ENCODE assay signal across 19 cellular contexts in the genomic region with DNA sequence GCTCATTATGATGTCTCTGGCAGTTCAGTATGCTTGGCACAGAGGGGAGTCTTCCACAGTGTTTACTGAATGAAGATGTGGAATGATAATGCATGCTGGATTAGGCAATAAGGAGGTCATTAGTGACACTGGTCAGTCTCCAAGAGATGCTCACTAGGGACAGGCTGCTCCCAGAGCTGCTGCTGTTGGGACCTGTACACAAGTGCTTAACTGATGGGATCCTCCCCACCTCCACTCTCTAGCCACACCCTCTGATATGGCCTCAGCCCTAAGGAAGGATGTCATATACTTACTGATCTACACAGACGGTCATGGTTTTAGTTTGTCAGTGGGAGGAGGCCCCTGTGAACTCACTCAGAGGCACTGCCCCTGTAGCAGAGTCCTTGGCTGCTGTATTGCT.
"Had no signal": no experiment of that assay in that cellular context is flagged by ENCODE, and none has a peak within 500 bp of the region (broad histone marks: within the 10 kb centered on the region; RNA-seq: fewer than 3 reads in every experiment).

No MANE protein-coding gene starts in this region.

- H3K4me1 ChIP-seq: sigmoid colon, testis, tibial nerve had no signal

- ATAC-seq: left cardiac atrium; left ventricle myocardium superior; naive thymus-derived CD4-positive, alpha-beta T cell had no signal

- H3K79me2 ChIP-seq: hepatocyte had no signal

- H3K36me3 ChIP-seq: sigmoid colon, tibial nerve had no signal

- H3K27me3 ChIP-seq: hepatocyte, sigmoid colon, testis, tibial nerve had no signal

- H2AFZ ChIP-seq: hepatocyte had no signal

- H3K27ac ChIP-seq: hepatocyte, sigmoid colon, skin epidermis, testis, tibial nerve had no signal

- H3K9me3 ChIP-seq: sigmoid colon, testis, tibial nerve had no signal

- H3K4me3 ChIP-seq: hepatocyte, lung, sigmoid colon, skin epidermis, testis, tibial nerve had no signal

- H3K4me2 ChIP-seq: hepatocyte had no signal

- DNase-seq: cerebellar nuclear complex; dermis blood vessel endothelial cell; endodermal cell; foreskin melanocyte; head of caudate nucleus; kidney; left cardiac atrium; left ventricle myocardium superior; mesenchymal stem cell; midbrain; naive thymus-derived CD4-positive, alpha-beta T cell; posterior cingulate gyrus; sigmoid colon; stimulated activated CD4-positive, alpha-beta T cell treated with anti-CD3 and anti-CD28 coated beads, Interleukin-12 subunit alpha, Interleukin-12 subunit beta, amount 100 ng/mL, for 4 hours; testis had no signal
